In the genomic region with DNA sequence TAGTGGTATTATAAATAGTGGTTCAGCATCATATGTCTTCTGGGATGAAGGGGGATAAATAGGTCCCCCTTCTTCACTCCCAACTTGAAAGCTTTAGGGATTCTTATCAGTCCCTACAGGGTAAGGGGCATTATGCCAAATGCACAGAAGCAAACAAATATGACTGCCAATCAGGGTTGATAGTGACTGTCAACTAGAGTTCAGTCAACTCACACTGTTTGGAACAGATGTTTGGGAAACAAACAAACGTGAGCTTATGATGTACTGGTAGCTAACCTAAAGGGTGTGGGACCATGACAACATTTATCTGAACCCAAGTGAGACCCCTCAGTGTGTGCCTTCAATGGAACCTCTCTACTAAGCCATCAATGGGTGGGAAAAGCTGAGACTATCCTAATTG, we compare ENCODE assay signal across 5 cellular contexts. TPM values are rescaled to one million over a fixed set of nuclear protein-coding genes. Genes with fewer than 3 reads are reported as not detected.
"Had no signal": no experiment of that assay in that cellular context is flagged by ENCODE, and none has a peak within 500 bp of the region (broad histone marks: within the 10 kb centered on the region; RNA-seq: fewer than 3 reads in every experiment).

No MANE protein-coding gene starts in this region.

RNA-seq across cellular contexts. Expression of a gene that starts 34.0 kb away (rescaled TPM):
- total RNA-seq: subcutaneous adipose tissue had no signal

RNA-seq across cellular contexts. Expression of a gene that starts 46.1 kb away (rescaled TPM):
- total RNA-seq: subcutaneous adipose tissue, suprapubic skin, temporal lobe, thyroid gland, ureter had no signal
